Comparison of ENCODE assay signal across 18 cellular contexts in genomic region chr9:136429075-136429628, GRCh38. TPM values are rescaled to one million over a fixed set of nuclear protein-coding genes. Genes with fewer than 3 reads are reported as not detected.
DNase-seq lines count a peak whose midpoint lies in the region; ATAC-seq, FAIRE-seq and TF ChIP-seq lines count a peak whose summit lies in the region.
"Had no signal": no experiment of that assay in that cellular context is flagged by ENCODE, and none has a peak within 500 bp of the region (broad histone marks: within the 10 kb centered on the region; RNA-seq: fewer than 3 reads in every experiment).

No MANE protein-coding gene starts in this region.

- H3K9me2 ChIP-seq in HCT116 (ENCODE audit: insufficient read depth), result no peaks in the 10 kb centered on the region
- H3K9me2 ChIP-seq: SK-N-SH had no signal

- no peak overlapping the region for H3K4me3 ChIP-seq in HCT116 (replicated peaks in 1 of 2; ENCODE audit: low read depth in 1 of 2, low read length in 2 of 2)
- H3K4me3 ChIP-seq in K562, result no peak overlapping the region
- H3K4me3 ChIP-seq in neural progenitor cell, result no peak overlapping the region
- H3K4me3 ChIP-seq: HAP-1 had no signal

- H3K9me3 Mint-ChIP-seq in neural progenitor cell, result no peaks in the 10 kb centered on the region

- no peaks in the 10 kb centered on the region for H3K4me1 Mint-ChIP-seq in neural progenitor cell

- CTCF ChIA-PET in HCT116 (lab: Charles Lee) (no interaction called here), K562 (lab: Yijun Ruan, JAX; ENCODE audit: low intra/inter-chr PET ratio) (no interaction called here)

- H3K36me3 Mint-ChIP-seq in neural progenitor cell, result peaks cover 3% of the 10 kb centered on the region

- H3K4me3 Mint-ChIP-seq in neural progenitor cell, result no peak overlapping the region

- no peak overlapping the region for H3K27ac ChIP-seq in HCT116 (ENCODE audit: low read depth, low read length)
- H3K27ac ChIP-seq in K562 (ENCODE audit: extremely low read depth, low read depth, low read length), result no peak overlapping the region
- H3K27ac ChIP-seq in neural progenitor cell, result peak overlapping the region; percentile 29
- H3K27ac ChIP-seq: KMS-11 had no signal

- H3K4me1 ChIP-seq in HCT116 (ENCODE audit: control insufficient read depth in 1 of 2, insufficient read depth in 2 of 2, low read length in 2 of 2) (no peaks in the 10 kb centered on the region), K562 (replicated peaks in 1 of 2; ENCODE audit: control insufficient read depth in 2 of 2, insufficient read depth in 2 of 2, low read length in 2 of 2) (peaks cover 0 to 24% of the 10 kb centered on the region in 2 experiments; a peak in 2 of 5 replicates), neural progenitor cell (no peaks in the 10 kb centered on the region)
- H3K4me1 ChIP-seq: BE2C, HAP-1 had no signal

- no peak overlapping the region for H3K9ac ChIP-seq in HCT116 (ENCODE audit: low read length)
- peak overlapping the region in 1 of 2 experiments; percentile 41; a peak in 2 of 4 replicates for H3K9ac ChIP-seq in K562 (ENCODE audit: insufficient read depth in 1 of 2, low read depth in 2 of 2, low read length in 2 of 2)
- H3K9ac ChIP-seq in neural progenitor cell, result no peak overlapping the region
- H3K9ac ChIP-seq: KMS-11, SK-N-SH had no signal

- no peak for ATAC-seq in Right ventricle myocardium inferior
- no peak for ATAC-seq in left cardiac atrium
- ATAC-seq in HCT116, result no peak
- ATAC-seq in K562, result no peak

- FAIRE-seq in K562 (lab: Jason Lieb, UNC), result no peak
- FAIRE-seq: RCC 7860 had no signal

- no peaks in the 10 kb centered on the region for H3F3A ChIP-seq in neural progenitor cell (ENCODE audit: low read depth)

- no peak for TF ChIP-seq POLR2A in HCT116 (IDR thresholded peaks at IDR 0.05; ENCODE audit: borderline replicate concordance, extremely low read depth, insufficient read depth, insufficient read length)
- TF ChIP-seq POLR2A in K562 (conservative IDR thresholded peaks at IDR 0.05), result no peak
- TF ChIP-seq POLR2A in erythroblast (IDR thresholded peaks at IDR 0.05; ENCODE audit: low read length), result no peak

- DNase-seq in Right ventricle myocardium inferior (ENCODE audit: missing footprints), result peak; percentile 44
- no peak for DNase-seq in left cardiac atrium
- DNase-seq in HCT116 (ENCODE audit: low read depth, low spot score), result no peak
- no peak for DNase-seq in K562 (ENCODE audit: extremely low read depth in 1 of 4, low spot score in 3 of 4)
- DNase-seq in neural progenitor cell (ENCODE audit: low spot score), result no peak
- no peak for DNase-seq in AG08395 (ENCODE audit: low spot score)
- DNase-seq in erythroblast (lab: John Stamatoyannopoulos, UW), result no peak
- no peak for DNase-seq in NCI-H187 (lab: John Stamatoyannopoulos, UW)
- DNase-seq: BE2C, NCI-H1105, NCI-H146, NCI-H2081 treated with DMSO at 0.1 percent for 48 hours, NCI-H2171 treated with DMSO at 0.1 percent for 48 hours, SHP77 treated with DMSO at 0.1 percent for 48 hours, SK-N-SH had no signal

- peaks cover 9% of the 10 kb centered on the region for H3K9me1 ChIP-seq in K562 (ENCODE audit: control insufficient read depth, insufficient read depth, low read length)

- WGBS in K562 (ENCODE audit: insufficient coverage, low coverage, missing lambda C conversion rate), result 93% methylated on average over 19 of the region's 21 CpGs

- RAD21 ChIA-PET in HCT116 (lab: Charles Lee; ENCODE audit: low non-redundant PET in 1 of 2, low total read pairs in 2 of 2, uncharacterized antibody in 2 of 2, unreplicated experiment in 2 of 2), result no interaction called here

- H3K27me3 Mint-ChIP-seq in neural progenitor cell (ENCODE audit: insufficient read depth, low read depth), result peaks cover 4% of the 10 kb centered on the region

- intact Hi-C loops in Right ventricle myocardium inferior (cut with DNase I), result no loop called here
- intact Hi-C loops in left cardiac atrium (cut with DNase I), result no loop called here
- intact Hi-C loops in HCT116 (cut with micrococcal nuclease), result no loop called here
- intact Hi-C loops in K562 (cut with micrococcal nuclease), result no loop called here

- BruUV-seq in HCT116 (replicated peaks; lab: Mats Ljungman, UMichigan), result TSS peak; percentile 48
- BruUV-seq in K562 (replicated peaks; lab: Mats Ljungman, UMichigan), result no TSS peak

- in situ Hi-C loops in K562 (cut with MboI), result no loop called here

- no peak for TF ChIP-seq RAD21 in HCT116 (IDR thresholded peaks at IDR 0.05; ENCODE audit: low read depth)
- no peak for TF ChIP-seq RAD21 in K562 (CRISPR knock-in tag; conservative IDR thresholded peaks at IDR 0.05 in 1 of 2, IDR thresholded peaks at IDR 0.05 in 1 of 2)

- H3K27me3 ChIP-seq in HCT116 (ENCODE audit: insufficient read depth, low read length), result no peaks in the 10 kb centered on the region
- H3K27me3 ChIP-seq in K562 (ENCODE audit: control insufficient read depth in 2 of 2, insufficient read depth in 2 of 2, low read length in 2 of 2), result no peaks in the 10 kb centered on the region
- H3K27me3 ChIP-seq in neural progenitor cell, result no peaks in the 10 kb centered on the region
- H3K27me3 ChIP-seq: BE2C had no signal

- H2AFZ ChIP-seq in HCT116 (ENCODE audit: low read depth, low read length, poor library complexity, severe bottlenecking), result no peak overlapping the region
- H2AFZ ChIP-seq in K562 (ENCODE audit: low read depth, low read length), result no peak overlapping the region
- H2AFZ ChIP-seq in neural progenitor cell (replicated peaks), result no peak overlapping the region

- POLR2A ChIA-PET in HCT116 (lab: Charles Lee) (no interaction called here), K562 (lab: Yijun Ruan, JAX) (interaction anchor here (0.6 to 1.5 kb wide), 4 partner anchors 9 to 298 kb away, joined by 3 read pairs; no protein-coding TSS in a partner anchor)

- H3K27ac Mint-ChIP-seq in neural progenitor cell, result no peak overlapping the region

- no peak for TF ChIP-seq CTCF in HCT116 (IDR thresholded peaks at IDR 0.05 in 2 of 3, conservative IDR thresholded peaks at IDR 0.05 in 1 of 3; ENCODE audit: borderline replicate concordance in 1 of 3, insufficient read depth in 1 of 3, low read depth in 2 of 3, low read length in 2 of 3)
- no peak for TF ChIP-seq CTCF in K562 (IDR thresholded peaks at IDR 0.05 in 2 of 3, conservative IDR thresholded peaks at IDR 0.05 in 1 of 3; ENCODE audit: insufficient read depth in 2 of 3, low read depth in 1 of 3, low read length in 3 of 3)
- no peak for TF ChIP-seq CTCF in neural progenitor cell (IDR thresholded peaks at IDR 0.05)

- no peak for TF ChIP-seq EP300 in K562 (IDR thresholded peaks at IDR 0.05; ENCODE audit: low read length)

- peaks cover 3 to 12% of the 10 kb centered on the region in 2 experiments; a peak in 2 of 4 replicates for H3K36me3 ChIP-seq in HCT116 (ENCODE audit: control insufficient read depth in 1 of 2, insufficient read depth in 2 of 2, low read length in 2 of 2)
- H3K36me3 ChIP-seq in K562 (ENCODE audit: control insufficient read depth, insufficient read depth, low read length), result peaks cover 55% of the 10 kb centered on the region
- H3K36me3 ChIP-seq in neural progenitor cell, result no peaks in the 10 kb centered on the region

- H3K9me3 ChIP-seq in HCT116 (ENCODE audit: control insufficient read depth in 1 of 2, insufficient read depth in 1 of 2, low read depth in 1 of 2, low read length in 2 of 2), result no peaks in the 10 kb centered on the region
- H3K9me3 ChIP-seq in K562 (replicated peaks; ENCODE audit: control insufficient read depth, insufficient read depth, low read depth, low read length), result no peaks in the 10 kb centered on the region
- no peaks in the 10 kb centered on the region for H3K9me3 ChIP-seq in neural progenitor cell (ENCODE audit: low read depth)
- H3K9me3 ChIP-seq: BE2C, HAP-1, SK-N-SH had no signal

- H3K4me2 ChIP-seq in HCT116 (ENCODE audit: low read length) (no peak overlapping the region), K562 (ENCODE audit: insufficient read depth, low read length) (no peak overlapping the region), neural progenitor cell (no peak overlapping the region)
- H3K4me2 ChIP-seq: KMS-11, SK-N-SH had no signal

- H3K79me2 ChIP-seq in HCT116 (ENCODE audit: insufficient read depth, low read length), result peaks cover 8% of the 10 kb centered on the region; the same call in 1 of the 2 replicates
- H3K79me2 ChIP-seq in K562 (ENCODE audit: control insufficient read depth, insufficient read depth, low read length), result no peaks in the 10 kb centered on the region; the same call in 2 of the 3 replicates
- H3K79me2 ChIP-seq in neural progenitor cell (ENCODE audit: low read depth), result no peaks in the 10 kb centered on the region

- no peaks in the 10 kb centered on the region for H4K20me1 ChIP-seq in HCT116 (ENCODE audit: insufficient read depth)
- no peaks in the 10 kb centered on the region for H4K20me1 ChIP-seq in K562 (replicated peaks; ENCODE audit: control insufficient read depth, insufficient read depth, low read length)
- H4K20me1 ChIP-seq in neural progenitor cell (ENCODE audit: low read depth), result no peaks in the 10 kb centered on the region

RNA-seq across cellular contexts. Expression of gene INPP5E, which starts 10.5 kb away (rescaled TPM):
- 10.8 TPM for total RNA-seq in Right ventricle myocardium inferior
- total RNA-seq in left cardiac atrium, result 10 to 100 TPM in 1 of 2 donors, 1 to 10 TPM in 1; 9.5 to 10.1 TPM
- total RNA-seq in HCT116 (2021; ENCODE audit: unreplicated experiment), result 23.8 TPM
- 14.6 and 16.0 TPM in 2 replicates for polyA plus RNA-seq in HCT116 (2012)
- total RNA-seq in K562 (2011; cell fraction: chromatin; rRNA removed; ENCODE audit: low replicate concordance), result 37.0 and 74.1 TPM in 2 replicates
- total RNA-seq in K562 (2011; cell fraction: nucleolus; rRNA removed), result 37.7 and 43.0 TPM in 2 replicates
- total RNA-seq in K562 (2011; cell fraction: nucleoplasm; rRNA removed), result 29.3 and 32.3 TPM in 2 replicates
- total RNA-seq in K562 (2014; rRNA removed), result 8.8 and 11.1 TPM in 2 replicates
- total RNA-seq in K562 (2014; rRNA removed; fragmentation: Illumina TruSeq; extraction: Trizol), result 2.5 and 2.9 TPM in 2 replicates
- 5.4 and 5.7 TPM in 2 replicates for total RNA-seq in K562 (2015; rRNA removed; fragmentation: Illumina TruSeq; extraction: Trizol)
- 16.3 and 17.4 TPM in 2 replicates for total RNA-seq in K562 (2021)
- polyA plus RNA-seq in K562 (2011; rRNA removed), result 4.4 and 6.8 TPM in 2 replicates
- polyA plus RNA-seq in K562 (2011; cell fraction: cytosol; rRNA removed), result 4.8 and 9.1 TPM in 2 replicates
- 52.4 and 74.6 TPM in 2 replicates for polyA plus RNA-seq in K562 (2011; cell fraction: nucleus; rRNA removed)
- 9.4 and 14.3 TPM in 2 replicates for polyA plus RNA-seq in K562 (2012)
- 4.9 and 8.4 TPM in 2 replicates for polyA plus RNA-seq in K562 (2014; fragmentation: Illumina TruSeq; extraction: Trizol)
- polyA plus RNA-seq in K562 (2014; fragmentation: Nextera tagmentation; extraction: Ambion mirVana), result under 1 TPM; 0.38 to 0.56 TPM
- 14.1 and 15.1 TPM in 2 replicates for polyA plus RNA-seq in K562 (2014; rRNA removed)
- 1.9 and 2.4 TPM in 2 replicates for polyA minus RNA-seq in K562 (2011; rRNA and poly(A)+ RNA removed)
- polyA minus RNA-seq in K562 (2011; cell fraction: cytosol; rRNA and poly(A)+ RNA removed), result 3.7 and 3.8 TPM in 2 replicates
- 10.7 and 12.0 TPM in 2 replicates for polyA minus RNA-seq in K562 (2011; cell fraction: nucleus; rRNA and poly(A)+ RNA removed)
- total RNA-seq in neural progenitor cell (ENCODE audit: low replicate concordance), result 8.8 and 23.6 TPM in 2 replicates

RNA-seq across cellular contexts. Expression of gene PMPCA, which starts 18.7 kb away (rescaled TPM):
- total RNA-seq in Right ventricle myocardium inferior (71.8 TPM), left cardiac atrium (10 to 100 TPM; 49.4 to 66.1 TPM), HCT116 (2021; ENCODE audit: unreplicated experiment) (116 TPM), K562 (2014; rRNA removed) (86.6 and 111 TPM in 2 replicates), K562 (2014; rRNA removed; fragmentation: Illumina TruSeq; extraction: Trizol) (82.4 and 104 TPM in 2 replicates), K562 (2015; rRNA removed; fragmentation: Illumina TruSeq; extraction: Trizol) (66.6 and 67.5 TPM in 2 replicates), K562 (2021) (118 and 139 TPM in 2 replicates), neural progenitor cell (ENCODE audit: low replicate concordance) (51.3 and 65.3 TPM in 2 replicates)
- 77.1 and 86.2 TPM in 2 replicates for polyA plus RNA-seq in HCT116 (2012)
- total RNA-seq in K562 (2011; cell fraction: chromatin; rRNA removed; ENCODE audit: low replicate concordance), result 255 and 404 TPM in 2 replicates
- 209 and 247 TPM in 2 replicates for total RNA-seq in K562 (2011; cell fraction: nucleolus; rRNA removed)
- total RNA-seq in K562 (2011; cell fraction: nucleoplasm; rRNA removed), result 203 and 214 TPM in 2 replicates
- polyA plus RNA-seq in K562 (2011; rRNA removed) (114 and 119 TPM in 2 replicates), K562 (2014; fragmentation: Illumina TruSeq; extraction: Trizol) (99.8 and 122 TPM in 2 replicates), K562 (2014; fragmentation: Nextera tagmentation; extraction: Ambion mirVana) (10 to 100 TPM; 23.9 to 30.0 TPM), K562 (2014; rRNA removed) (129 and 143 TPM in 2 replicates)
- 102 and 129 TPM in 2 replicates for polyA plus RNA-seq in K562 (2011; cell fraction: cytosol; rRNA removed)
- polyA plus RNA-seq in K562 (2011; cell fraction: nucleus; rRNA removed), result 346 and 387 TPM in 2 replicates
- 65.8 and 181 TPM in 2 replicates for polyA plus RNA-seq in K562 (2012)
- polyA minus RNA-seq in K562 (2011; rRNA and poly(A)+ RNA removed), result 81.4 and 83.2 TPM in 2 replicates
- 40.2 and 43.4 TPM in 2 replicates for polyA minus RNA-seq in K562 (2011; cell fraction: cytosol; rRNA and poly(A)+ RNA removed)
- 68.0 and 90.1 TPM in 2 replicates for polyA minus RNA-seq in K562 (2011; cell fraction: nucleus; rRNA and poly(A)+ RNA removed)

RNA-seq across cellular contexts. Expression of gene ENTR1, which starts 18.7 kb away (rescaled TPM):
- 23.7 TPM for total RNA-seq in Right ventricle myocardium inferior
- total RNA-seq in left cardiac atrium, result 10 to 100 TPM; 18.1 to 26.6 TPM
- 119 TPM for total RNA-seq in HCT116 (2021; ENCODE audit: unreplicated experiment)
- 68.1 and 86.5 TPM in 2 replicates for polyA plus RNA-seq in HCT116 (2012)
- 129 and 278 TPM in 2 replicates for total RNA-seq in K562 (2011; cell fraction: chromatin; rRNA removed; ENCODE audit: low replicate concordance)
- 185 and 197 TPM in 2 replicates for total RNA-seq in K562 (2011; cell fraction: nucleolus; rRNA removed)
- 143 and 151 TPM in 2 replicates for total RNA-seq in K562 (2011; cell fraction: nucleoplasm; rRNA removed)
- total RNA-seq in K562 (2014; rRNA removed), result 79.0 and 88.8 TPM in 2 replicates
- 38.1 and 38.3 TPM in 2 replicates for total RNA-seq in K562 (2014; rRNA removed; fragmentation: Illumina TruSeq; extraction: Trizol)
- total RNA-seq in K562 (2015; rRNA removed; fragmentation: Illumina TruSeq; extraction: Trizol), result 61.3 and 65.5 TPM in 2 replicates
- total RNA-seq in K562 (2021), result 101 and 104 TPM in 2 replicates
- polyA plus RNA-seq in K562 (2011; rRNA removed), result 77.3 and 92.6 TPM in 2 replicates
- 45.3 and 59.9 TPM in 2 replicates for polyA plus RNA-seq in K562 (2011; cell fraction: cytosol; rRNA removed)
- 432 and 490 TPM in 2 replicates for polyA plus RNA-seq in K562 (2011; cell fraction: nucleus; rRNA removed)
- 54.6 and 62.9 TPM in 2 replicates for polyA plus RNA-seq in K562 (2012)
- 72.6 and 75.9 TPM in 2 replicates for polyA plus RNA-seq in K562 (2014; fragmentation: Illumina TruSeq; extraction: Trizol)
- polyA plus RNA-seq in K562 (2014; fragmentation: Nextera tagmentation; extraction: Ambion mirVana), result 1 to 10 TPM; 6.7 to 9.6 TPM
- polyA plus RNA-seq in K562 (2014; rRNA removed), result 106 and 108 TPM in 2 replicates
- polyA minus RNA-seq in K562 (2011; rRNA and poly(A)+ RNA removed), result 19.2 and 21.9 TPM in 2 replicates
- polyA minus RNA-seq in K562 (2011; cell fraction: cytosol; rRNA and poly(A)+ RNA removed), result 33.9 and 46.1 TPM in 2 replicates
- 76.5 and 84.3 TPM in 2 replicates for polyA minus RNA-seq in K562 (2011; cell fraction: nucleus; rRNA and poly(A)+ RNA removed)
- 34.9 and 52.3 TPM in 2 replicates for total RNA-seq in neural progenitor cell (ENCODE audit: low replicate concordance)

RNA-seq across cellular contexts. Expression of gene SNAPC4, which starts 29.2 kb away (rescaled TPM):
- total RNA-seq in Right ventricle myocardium inferior (4.0 TPM), left cardiac atrium (1 to 10 TPM; 3.4 to 3.8 TPM), HCT116 (2021; ENCODE audit: unreplicated experiment) (20.4 TPM), K562 (2014; rRNA removed) (14.4 and 15.8 TPM in 2 replicates), K562 (2014; rRNA removed; fragmentation: Illumina TruSeq; extraction: Trizol) (7.1 and 8.8 TPM in 2 replicates), K562 (2015; rRNA removed; fragmentation: Illumina TruSeq; extraction: Trizol) (9.3 and 11.1 TPM in 2 replicates), K562 (2021) (17.1 and 18.7 TPM in 2 replicates), neural progenitor cell (ENCODE audit: low replicate concordance) (6.8 and 16.5 TPM in 2 replicates)
- 9.5 and 10.5 TPM in 2 replicates for polyA plus RNA-seq in HCT116 (2012)
- 42.9 and 79.4 TPM in 2 replicates for total RNA-seq in K562 (2011; cell fraction: chromatin; rRNA removed; ENCODE audit: low replicate concordance)
- total RNA-seq in K562 (2011; cell fraction: nucleolus; rRNA removed), result 32.0 TPM in 2 replicates
- total RNA-seq in K562 (2011; cell fraction: nucleoplasm; rRNA removed), result 23.1 and 26.3 TPM in 2 replicates
- polyA plus RNA-seq in K562 (2011; rRNA removed) (4.4 and 4.5 TPM in 2 replicates), K562 (2014; fragmentation: Illumina TruSeq; extraction: Trizol) (8.8 and 9.0 TPM in 2 replicates), K562 (2014; fragmentation: Nextera tagmentation; extraction: Ambion mirVana) (under 1 TPM; 0.21 to 0.46 TPM), K562 (2014; rRNA removed) (18.7 and 21.8 TPM in 2 replicates)
- 3.2 and 7.4 TPM in 2 replicates for polyA plus RNA-seq in K562 (2011; cell fraction: cytosol; rRNA removed)
- polyA plus RNA-seq in K562 (2011; cell fraction: nucleus; rRNA removed), result 16.1 and 32.6 TPM in 2 replicates
- 9.7 and 10.5 TPM in 2 replicates for polyA plus RNA-seq in K562 (2012)
- 6.7 and 10.2 TPM in 2 replicates for polyA minus RNA-seq in K562 (2011; rRNA and poly(A)+ RNA removed)
- polyA minus RNA-seq in K562 (2011; cell fraction: cytosol; rRNA and poly(A)+ RNA removed), result 6.1 and 7.4 TPM in 2 replicates
- polyA minus RNA-seq in K562 (2011; cell fraction: nucleus; rRNA and poly(A)+ RNA removed), result 8.3 and 11.7 TPM in 2 replicates

RNA-seq across cellular contexts. Expression of gene SEC16A, which starts 53.7 kb away (rescaled TPM):
- total RNA-seq in Right ventricle myocardium inferior (22.3 TPM), left cardiac atrium (10 to 100 TPM; 27.4 to 40.8 TPM), HCT116 (2021; ENCODE audit: unreplicated experiment) (49.8 TPM), K562 (2014; rRNA removed) (17.1 and 20.1 TPM in 2 replicates), K562 (2014; rRNA removed; fragmentation: Illumina TruSeq; extraction: Trizol) (9.1 and 9.3 TPM in 2 replicates), K562 (2015; rRNA removed; fragmentation: Illumina TruSeq; extraction: Trizol) (8.7 and 11.1 TPM in 2 replicates), K562 (2021) (56.1 and 62.8 TPM in 2 replicates), neural progenitor cell (ENCODE audit: low replicate concordance) (16.8 and 23.8 TPM in 2 replicates)
- 35.5 and 36.4 TPM in 2 replicates for polyA plus RNA-seq in HCT116 (2012)
- total RNA-seq in K562 (2011; cell fraction: chromatin; rRNA removed; ENCODE audit: low replicate concordance), result 131 and 191 TPM in 2 replicates
- total RNA-seq in K562 (2011; cell fraction: nucleolus; rRNA removed), result 87.9 and 99.6 TPM in 2 replicates
- 87.4 and 93.4 TPM in 2 replicates for total RNA-seq in K562 (2011; cell fraction: nucleoplasm; rRNA removed)
- polyA plus RNA-seq in K562 (2011; rRNA removed) (14.0 and 25.1 TPM in 2 replicates), K562 (2014; fragmentation: Illumina TruSeq; extraction: Trizol) (44.6 and 47.6 TPM in 2 replicates), K562 (2014; fragmentation: Nextera tagmentation; extraction: Ambion mirVana) (10 to 100 TPM in 1 of 2 experiments, 1 to 10 TPM in 1; 8.3 to 12.0 TPM), K562 (2014; rRNA removed) (30.9 and 32.2 TPM in 2 replicates)
- 14.1 and 19.3 TPM in 2 replicates for polyA plus RNA-seq in K562 (2011; cell fraction: cytosol; rRNA removed)
- 83.4 and 92.4 TPM in 2 replicates for polyA plus RNA-seq in K562 (2011; cell fraction: nucleus; rRNA removed)
- polyA plus RNA-seq in K562 (2012), result 40.9 and 50.7 TPM in 2 replicates
- polyA minus RNA-seq in K562 (2011; rRNA and poly(A)+ RNA removed), result 9.3 and 13.0 TPM in 2 replicates
- 32.1 and 45.6 TPM in 2 replicates for polyA minus RNA-seq in K562 (2011; cell fraction: cytosol; rRNA and poly(A)+ RNA removed)
- 19.7 and 31.5 TPM in 2 replicates for polyA minus RNA-seq in K562 (2011; cell fraction: nucleus; rRNA and poly(A)+ RNA removed)
